In genomic region chr9:124137009-124137943, GRCh38 we compare ENCODE assay signal across 10 cellular contexts.
DNase-seq lines count a peak whose midpoint lies in the region; ATAC-seq, FAIRE-seq and TF ChIP-seq lines count a peak whose summit lies in the region.
"Had no signal": no experiment of that assay in that cellular context is flagged by ENCODE, and none has a peak within 500 bp of the region (broad histone marks: within the 10 kb centered on the region; RNA-seq: fewer than 3 reads in every experiment).

No MANE protein-coding gene starts in this region.

- H3K18ac ChIP-seq in mesendoderm (ENCODE audit: low read length), result no peak overlapping the region

- H3K27ac Mint-ChIP-seq in natural killer cell treated with Interleukin-12 subunit alpha and Interleukin-12 subunit beta and Interleukin-15 and Interleukin-18, amount 100 ng/mL, for 72 hours, result no peak overlapping the region

- peaks cover 0 to 3% of the 10 kb centered on the region in 2 donors for H3K27me3 Mint-ChIP-seq in natural killer cell treated with Interleukin-12 subunit alpha and Interleukin-12 subunit beta and Interleukin-15 and Interleukin-18, amount 100 ng/mL, for 72 hours
- H3K27me3 Mint-ChIP-seq: effector memory CD8-positive, alpha-beta T cell had no signal

- H2BK15ac ChIP-seq in mesendoderm (replicated peaks; ENCODE audit: low read depth), result no peak overlapping the region

- H4K8ac ChIP-seq in mesendoderm (ENCODE audit: low read depth, low read length), result no peak overlapping the region

- H3K9me3 Mint-ChIP-seq in natural killer cell treated with Interleukin-12 subunit alpha and Interleukin-12 subunit beta and Interleukin-15 and Interleukin-18, amount 100 ng/mL, for 72 hours, result no peaks in the 10 kb centered on the region
- H3K9me3 Mint-ChIP-seq: effector memory CD8-positive, alpha-beta T cell had no signal

- no peak overlapping the region for H2AFZ ChIP-seq in mammary epithelial cell (ENCODE audit: low read depth, low read length)

- BruUV-seq in mammary epithelial cell (replicated peaks; lab: Mats Ljungman, UMichigan), result no TSS peak

- dilution Hi-C loops in mammary epithelial cell (cut with HindIII; ENCODE audit: low sequenced_read_pairs), result no loop called here

- H3K27ac ChIP-seq in mesendoderm (ENCODE audit: low read depth, low read length), result no peak overlapping the region
- H3K27ac ChIP-seq in mammary epithelial cell (ENCODE audit: insufficient read depth, low read depth, low read length), result no peak overlapping the region

- H3K56ac ChIP-seq in mesendoderm (ENCODE audit: low read length), result peak overlapping the region; percentile 49

- H3K4me3 ChIP-seq in mesendoderm (ENCODE audit: low read length) (no peak overlapping the region), mammary epithelial cell (replicated peaks in 1 of 3; ENCODE audit: insufficient read depth in 1 of 3, low read depth in 2 of 3, low read length in 3 of 3) (no peak overlapping the region), foreskin fibroblast (ENCODE audit: low read depth in 1 of 2, low read length in 2 of 2) (no peak overlapping the region)

- peak; percentile 92 for FAIRE-seq in GM18507 (lab: Jason Lieb, UNC)

- no peak overlapping the region for H2BK120ac ChIP-seq in mesendoderm (ENCODE audit: low read depth, low read length)

- intact Hi-C loops in mammary epithelial cell (cut with micrococcal nuclease), result no loop called here

- no peaks in the 10 kb centered on the region for H3K36me3 Mint-ChIP-seq in natural killer cell treated with Interleukin-12 subunit alpha and Interleukin-12 subunit beta and Interleukin-15 and Interleukin-18, amount 100 ng/mL, for 72 hours

- H3K4me1 Mint-ChIP-seq in natural killer cell treated with Interleukin-12 subunit alpha and Interleukin-12 subunit beta and Interleukin-15 and Interleukin-18, amount 100 ng/mL, for 72 hours (ENCODE audit: low read depth in 2 of 2), result no peaks in the 10 kb centered on the region

- H3K4me1 ChIP-seq in mesendoderm (ENCODE audit: control insufficient read depth, low read depth, low read length) (no peaks in the 10 kb centered on the region), mammary epithelial cell (ENCODE audit: insufficient read depth, low read length) (no peaks in the 10 kb centered on the region)

- TF ChIP-seq CTCF in mammary epithelial cell (conservative IDR thresholded peaks at IDR 0.05 in 1 of 2, IDR thresholded peaks at IDR 0.05 in 1 of 2; ENCODE audit: extremely low read depth in 1 of 2, insufficient read depth in 1 of 2, low read depth in 1 of 2, low read length in 2 of 2) (no peak), foreskin fibroblast (IDR thresholded peaks at IDR 0.05; ENCODE audit: low read depth, low read length) (no peak)

- no CpG with 5 or more reads among the region's 16 CpGs for WGBS in mesendoderm (ENCODE audit: extremely low coverage, insufficient coverage, low lambda C conversion rate)
- 77% methylated on average over 14 of the region's 16 CpGs for WGBS in mammary epithelial cell (ENCODE audit: low coverage, missing lambda C conversion rate)

- H3K36me3 ChIP-seq in mesendoderm (ENCODE audit: control insufficient read depth, insufficient read depth, low read length) (no peaks in the 10 kb centered on the region), mammary epithelial cell (ENCODE audit: insufficient read depth, low read length) (no peaks in the 10 kb centered on the region)

- no peak overlapping the region for H3K23ac ChIP-seq in mesendoderm (ENCODE audit: low read length)

- no peak overlapping the region for H2BK5ac ChIP-seq in mesendoderm (ENCODE audit: low read length)

- no peaks in the 10 kb centered on the region for H3K79me2 ChIP-seq in mesendoderm (ENCODE audit: control insufficient read depth, insufficient read depth, low read length)
- no peaks in the 10 kb centered on the region for H3K79me2 ChIP-seq in mammary epithelial cell (ENCODE audit: insufficient read depth, low read length)

- no peaks in the 10 kb centered on the region for H3K79me1 ChIP-seq in mesendoderm (ENCODE audit: low read length)

- no peaks in the 10 kb centered on the region for H3K9me3 ChIP-seq in mammary epithelial cell (replicated peaks; ENCODE audit: insufficient read depth, low read length)

- H2AK5ac ChIP-seq in mesendoderm (ENCODE audit: low read length), result no peak overlapping the region

- in situ Hi-C loops in mammary epithelial cell (cut with MboI; ENCODE audit: low sequenced_read_pairs in 2 of 2), result no loop called here

- H3K9ac ChIP-seq in mesendoderm (ENCODE audit: low read length) (no peak overlapping the region), mammary epithelial cell (ENCODE audit: insufficient read depth, low read length) (no peak overlapping the region)

- CTCF ChIA-PET in mammary epithelial cell (lab: Charles Lee; ENCODE audit: low non-redundant PET), result no interaction called here

- no peak overlapping the region for H3K4me2 ChIP-seq in mesendoderm (ENCODE audit: low read length)
- no peak overlapping the region for H3K4me2 ChIP-seq in mammary epithelial cell (ENCODE audit: insufficient read depth, low read depth, low read length)

- no peak overlapping the region for H3K4me3 Mint-ChIP-seq in natural killer cell treated with Interleukin-12 subunit alpha and Interleukin-12 subunit beta and Interleukin-15 and Interleukin-18, amount 100 ng/mL, for 72 hours
- H3K4me3 Mint-ChIP-seq: effector memory CD8-positive, alpha-beta T cell had no signal

- peak; percentile 54 for DNase-seq in GM18507 (ENCODE audit: extremely low spot score, insufficient read length, low read depth)
- no peak for DNase-seq in mesendoderm
- no peak for DNase-seq in mammary epithelial cell
- no peak for DNase-seq in foreskin fibroblast
- DNase-seq in A172 (ENCODE audit: low spot score), result no peak
- no peak for DNase-seq in natural killer cell treated with Interleukin-12 subunit alpha and Interleukin-12 subunit beta and Interleukin-15 and Interleukin-18, amount 100 ng/mL, for 72 hours (ENCODE audit: low spot score)
- DNase-seq: effector memory CD8-positive, alpha-beta T cell had no signal

- ATAC-seq in GM21526 (IDR thresholded peaks at IDR 0.05; ENCODE audit: low FRiP score, unreplicated experiment) (peak; percentile 73), HG03342 (IDR thresholded peaks at IDR 0.05; ENCODE audit: unreplicated experiment) (peak; percentile 79)
- no peak for ATAC-seq in natural killer cell treated with Interleukin-12 subunit alpha and Interleukin-12 subunit beta and Interleukin-15 and Interleukin-18, amount 100 ng/mL, for 72 hours
- ATAC-seq: effector memory CD8-positive, alpha-beta T cell; left lobe of liver had no signal

- H4K5ac ChIP-seq in mesendoderm (ENCODE audit: low read length), result no peak overlapping the region

- no peak overlapping the region for H3K4ac ChIP-seq in mesendoderm (ENCODE audit: low read depth, low read length)

- no peaks in the 10 kb centered on the region for H4K20me1 ChIP-seq in mammary epithelial cell (ENCODE audit: insufficient read depth, low read length)

- H3K27me3 ChIP-seq in mesendoderm (ENCODE audit: insufficient read depth, low read length, poor library complexity), result no peaks in the 10 kb centered on the region
- H3K27me3 ChIP-seq in mammary epithelial cell (ENCODE audit: insufficient read depth, low read length), result no peaks in the 10 kb centered on the region

Comparison
In these comparisons a context has a peak if more than half of its experiments do, and no peak if none do; other contexts are left out.
1. ATAC-seq: peak in GM21526 (single experiment) and HG03342 (single experiment); none in natural killer cell treated with Interleukin-12 subunit alpha and Interleukin-12 subunit beta and Interleukin-15 and Interleukin-18, amount 100 ng/mL, for 72 hours (0 of 2).